Comparison of ENCODE assay signal across 8 cellular contexts in the genomic region with DNA sequence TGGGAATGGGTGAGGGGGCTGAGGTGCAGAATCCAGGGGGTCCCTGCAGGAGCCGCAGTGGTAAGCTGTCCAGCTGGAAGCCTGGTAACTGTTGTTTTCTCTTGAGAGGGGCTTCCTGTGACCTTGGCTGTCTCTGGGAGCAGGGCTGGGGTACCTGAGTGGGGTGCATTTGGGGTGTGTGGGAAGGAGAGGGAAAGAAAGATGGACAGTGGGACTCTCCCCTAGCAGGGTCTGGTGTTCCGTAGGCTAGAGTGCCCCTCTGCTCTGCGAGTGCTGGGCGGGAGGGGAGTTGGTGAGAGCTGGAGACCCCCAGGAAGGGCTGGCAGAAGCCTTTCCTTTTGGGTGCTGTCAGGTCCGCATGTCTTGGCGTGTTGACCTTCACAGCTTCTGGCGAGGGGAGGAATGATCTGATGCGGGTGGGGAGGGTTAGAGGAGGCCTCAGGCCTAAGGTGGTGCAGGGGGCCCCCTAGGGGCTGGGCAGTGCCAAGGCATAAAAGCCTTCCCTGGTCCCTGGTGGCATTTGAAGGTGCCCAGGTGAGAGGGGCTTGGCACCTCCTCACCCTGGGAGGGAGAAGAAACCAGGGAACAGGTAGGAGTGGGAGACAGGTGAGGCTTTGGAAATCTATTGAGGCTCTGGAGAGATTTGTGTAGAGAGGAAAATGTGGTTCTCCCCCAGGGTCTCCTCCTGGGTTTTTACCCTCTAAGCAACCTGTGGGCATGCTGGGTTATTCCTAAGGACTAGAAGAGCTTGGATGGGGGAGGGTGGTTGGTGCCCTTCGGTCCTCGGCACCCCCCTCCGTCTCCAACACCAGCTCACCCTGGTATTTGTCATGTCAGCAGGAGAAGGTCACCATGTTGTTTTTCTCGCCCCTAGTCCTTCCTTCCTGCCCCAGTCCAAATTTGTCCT. TPM values are rescaled to one million over a fixed set of nuclear protein-coding genes. Genes with fewer than 3 reads are reported as not detected.
DNase-seq lines count a peak whose midpoint lies in the region; ATAC-seq, FAIRE-seq and TF ChIP-seq lines count a peak whose summit lies in the region.

No MANE protein-coding gene starts in this region.

- H3K79me1 ChIP-seq in mesenchymal stem cell (replicated peaks; ENCODE audit: low read length, poor library complexity, severe bottlenecking), result peaks cover 17% of the 10 kb centered on the region

- peaks cover 37% of the 10 kb centered on the region for H3K4me1 Mint-ChIP-seq in WTC11

- H3K27ac ChIP-seq in dorsolateral prefrontal cortex, result peak overlapping the region in 48 of 59 donors; percentile 36 to 97 (median 84)
- no peak overlapping the region for H3K27ac ChIP-seq in mesenchymal stem cell (ENCODE audit: low read length, poor library complexity, severe bottlenecking)

- peak overlapping the region; percentile 38 to 49 for H2BK12ac ChIP-seq in mesenchymal stem cell (ENCODE audit: low read length in 2 of 2)

- POLR2A ChIA-PET in WTC11 (lab: Charles Lee), result interaction anchor here (0.6 kb wide), 1 partner anchor 63 kb away, joined by 3 read pairs; no protein-coding TSS in a partner anchor

- intact Hi-C loops in dorsolateral prefrontal cortex (cut with DNase I), result loop anchor here (5.0 to 10.0 kb wide), 3 partner anchors 104 to 451 kb away; a partner anchor contains a TSS

- ATAC-seq in WTC11, result peak; percentile 6
- ATAC-seq in stimulated activated naive CD8-positive, alpha-beta T cell treated with anti-CD3 and anti-CD28 coated beads, Interleukin-15, Interleukin-2, amounts not matched to agents 100 U/mL and 50 U/mL, for 24 hours, result peak; percentile 50
- no peak for ATAC-seq in HG03045 (IDR thresholded peaks at IDR 0.05; ENCODE audit: unreplicated experiment)

- H3K36me3 ChIP-seq in mesenchymal stem cell (ENCODE audit: control insufficient read depth in 1 of 2, insufficient read depth in 2 of 2, low read depth in 1 of 2, low read length in 2 of 2), result peaks cover 25 to 41% of the 10 kb centered on the region in 2 experiments

- no peaks in the 10 kb centered on the region for H3K9me3 Mint-ChIP-seq in WTC11

- H2AK5ac ChIP-seq in mesenchymal stem cell (ENCODE audit: low read length, severe bottlenecking), result peak overlapping the region; percentile 91

- H2AFZ ChIP-seq in mesenchymal stem cell (ENCODE audit: low read depth, low read length), result no peak overlapping the region

- peak overlapping the region; percentile 98 for H3K9ac ChIP-seq in mesenchymal stem cell (ENCODE audit: low read length)

- no peak for TF ChIP-seq POLR2A in GM12892 (IDR thresholded peaks at IDR 0.05; ENCODE audit: low read depth, low read length)

- peaks cover 43% of the 10 kb centered on the region for H3K4me1 ChIP-seq in mesenchymal stem cell (ENCODE audit: control insufficient read depth, insufficient read depth, low read depth, low read length)

- peak overlapping the region in 1 of 2 experiments; percentile 38 for H3K18ac ChIP-seq in mesenchymal stem cell (ENCODE audit: low read depth in 1 of 2, low read length in 2 of 2)

- H4K8ac ChIP-seq in mesenchymal stem cell (ENCODE audit: low read length), result peak overlapping the region; percentile 45

- peak overlapping the region; percentile 59 for H4K91ac ChIP-seq in mesenchymal stem cell (ENCODE audit: low read length)

- 69% methylated on average over 11 of the region's 12 CpGs for WGBS in mesenchymal stem cell

- peak overlapping the region; percentile 62 for H3K4me2 ChIP-seq in mesenchymal stem cell (ENCODE audit: low read length, poor library complexity, severe bottlenecking)

- H3K4ac ChIP-seq in mesenchymal stem cell (ENCODE audit: low read depth in 1 of 2, low read length in 2 of 2), result peak overlapping the region in 1 of 2 experiments; percentile 35

- H3K4me3 ChIP-seq in dorsolateral prefrontal cortex, result peak overlapping the region in 58 of 59 donors; percentile 3 to 89 (median 77)
- peak overlapping the region; percentile 94 to 96 for H3K4me3 ChIP-seq in mesenchymal stem cell (ENCODE audit: insufficient read depth in 1 of 2, low read depth in 1 of 2, low read length in 2 of 2)

- peak overlapping the region in 1 of 2 experiments; percentile 38 for H3K14ac ChIP-seq in mesenchymal stem cell (ENCODE audit: low read length in 2 of 2)

- peak; percentile 68 for DNase-seq in AG08395 (ENCODE audit: low spot score)
- DNase-seq in GM12892 (ENCODE audit: insufficient read length), result peak; percentile 87
- peak; percentile 64 for DNase-seq in NCI-H146 (lab: John Stamatoyannopoulos, UW)
- DNase-seq in WTC11 (ENCODE audit: low spot score), result peak; percentile 62
- DNase-seq in dorsolateral prefrontal cortex, result peak in 1 of 10 donors; percentile 38
- peak; percentile 58 for DNase-seq in mesenchymal stem cell
- DNase-seq in stimulated activated naive CD8-positive, alpha-beta T cell treated with anti-CD3 and anti-CD28 coated beads, Interleukin-15, Interleukin-2, amounts not matched to agents 100 U/mL and 50 U/mL, for 24 hours, result peak; percentile 76

- no peaks in the 10 kb centered on the region for H3K9me3 ChIP-seq in mesenchymal stem cell (ENCODE audit: control insufficient read depth, low read length)

- H2BK120ac ChIP-seq in mesenchymal stem cell (ENCODE audit: low read depth, low read length), result no peak overlapping the region

- FAIRE-seq in GM12892 (lab: Jason Lieb, UNC), result peak; percentile 84

- H3K36me3 Mint-ChIP-seq in WTC11, result peaks cover 17% of the 10 kb centered on the region

- H3K4me3 Mint-ChIP-seq in WTC11, result peak overlapping the region; percentile 94

- peak overlapping the region in 1 of 2 experiments; percentile 0 for H3K23ac ChIP-seq in mesenchymal stem cell (ENCODE audit: low read length in 2 of 2)

- H3K27ac Mint-ChIP-seq in WTC11, result peak overlapping the region; percentile 91

- TF ChIP-seq CTCF in WTC11 (IDR thresholded peaks at IDR 0.05) (peak; percentile 58), dorsolateral prefrontal cortex (IDR thresholded peaks at IDR 0.05 in 54 of 56, conservative IDR thresholded peaks at IDR 0.05 in 2 of 56; ENCODE audit: low read depth in 1 of 56, partially characterized antibody in 56 of 56) (peak in 49 of 56 donors; percentile 26 to 60 (median 43))

- H2BK5ac ChIP-seq in mesenchymal stem cell (ENCODE audit: low read depth, low read length, poor library complexity, severe bottlenecking), result no peak overlapping the region

- peaks cover 2% of the 10 kb centered on the region; the same call in 1 of the 2 replicates for H3K27me3 Mint-ChIP-seq in WTC11 (ENCODE audit: low read depth)

- H2BK15ac ChIP-seq in mesenchymal stem cell (ENCODE audit: low read depth, poor library complexity, severe bottlenecking), result peak overlapping the region; percentile 19

- H3K27me3 ChIP-seq in dorsolateral prefrontal cortex (no peaks in the 10 kb centered on the region), mesenchymal stem cell (ENCODE audit: control insufficient read depth in 1 of 2, insufficient read depth in 1 of 2, low read length in 2 of 2) (no peaks in the 10 kb centered on the region)

- CTCF ChIA-PET in WTC11 (lab: Charles Lee), result interaction anchor here (0.6 to 3.4 kb wide), 21 partner anchors 12 to 440 kb away, joined by 3 to 56 read pairs (median 5); a partner anchor contains a TSS

TF ChIP-seq in WTC11, 78 proteins besides CTCF, POLR2A, EP300 and RAD21:
- peak; percentile 59; the same call in 1 of the 2 replicates for TF ChIP-seq ESRRA (CRISPR knock-in tag; IDR thresholded peaks at IDR 0.05; ENCODE audit: borderline replicate concordance)
- TF ChIP-seq GABPB1 (CRISPR knock-in tag; IDR thresholded peaks at IDR 0.05), result peak; percentile 72
- no peak for TF ChIP-seq NR3C1 (CRISPR knock-in tag; conservative IDR thresholded peaks at IDR 0.05; ENCODE audit: low read depth)

RNA-seq across cellular contexts. Expression of a gene that starts 3.3 kb away (rescaled TPM):
- 66.3 TPM for polyA plus RNA-seq in GM12892 (2012; ENCODE audit: missing spikeins)
- total RNA-seq in WTC11 (2021), result 41.9 to 44.4 TPM (median 43.8 TPM) in 3 replicates
- total RNA-seq in dorsolateral prefrontal cortex, result 100 to 1,000 TPM in 20 of 120 experiments, 10 to 100 TPM in 100; 19.7 to 440 (median 56.8) TPM
- polyA plus RNA-seq in mesenchymal stem cell (2013, experiment 1 of 2), result 94.9 TPM
- polyA plus RNA-seq in mesenchymal stem cell (2013, experiment 2 of 2), result 89.3 TPM
